14 cellular contexts compared by ENCODE assay signal in the genomic region with DNA sequence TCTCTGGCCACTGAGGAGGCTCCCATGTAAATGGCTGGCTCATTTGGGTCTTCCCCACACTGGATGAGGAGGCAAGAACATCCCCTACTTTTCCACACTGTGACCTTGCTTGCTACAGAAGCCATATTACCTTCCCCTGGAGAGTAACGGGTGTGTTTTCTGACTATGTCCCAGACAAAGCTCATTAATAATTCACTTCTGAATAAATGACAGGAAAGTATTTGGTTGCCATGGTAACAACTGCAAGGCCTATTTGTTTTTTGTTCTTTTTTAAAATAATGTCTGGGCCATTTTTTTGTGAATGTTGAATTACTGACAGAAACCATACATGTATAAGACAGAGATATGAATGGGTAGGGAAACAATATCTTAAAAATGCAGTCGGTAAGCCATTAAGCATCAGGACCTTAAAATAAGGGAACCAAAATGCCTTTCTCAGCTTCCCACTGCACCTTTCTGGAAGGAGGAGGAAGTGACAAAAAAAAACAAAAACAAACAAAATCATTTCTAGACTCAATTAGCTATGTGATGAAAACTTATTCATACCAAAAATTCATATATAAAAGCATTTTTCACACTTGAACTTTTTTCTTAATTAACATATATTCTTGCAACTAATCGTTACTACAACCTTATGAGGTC. TPM values are rescaled to one million over a fixed set of nuclear protein-coding genes. Genes with fewer than 3 reads are reported as not detected.
DNase-seq lines count a peak whose midpoint lies in the region; ATAC-seq and TF ChIP-seq lines count a peak whose summit lies in the region.
"Had no signal": no experiment of that assay in that cellular context is flagged by ENCODE, and none has a peak within 500 bp of the region (broad histone marks: within the 10 kb centered on the region; RNA-seq: fewer than 3 reads in every experiment).

No MANE protein-coding gene starts in this region.

- peak; percentile 30 for TF ChIP-seq CTCF in GM06990 (IDR thresholded peaks at IDR 0.05; ENCODE audit: insufficient read depth, low read length, poor library complexity, severe bottlenecking)
- TF ChIP-seq CTCF in cardiac fibroblast (IDR thresholded peaks at IDR 0.05; ENCODE audit: low read depth, low read length): no peak

- H3K9me3 ChIP-seq in naive thymus-derived CD4-positive, alpha-beta T cell (ENCODE audit: control insufficient read depth in 2 of 3, low read length in 3 of 3): no peaks in the 10 kb centered on the region
- H3K9me3 ChIP-seq: thyroid gland had no signal

- H3K27ac ChIP-seq in naive thymus-derived CD4-positive, alpha-beta T cell (ENCODE audit: low read depth, low read length): no peak overlapping the region
- H3K27ac ChIP-seq: thyroid gland had no signal

- ATAC-seq in naive thymus-derived CD4-positive, alpha-beta T cell: peak; percentile 43
- no peak for ATAC-seq in activated CD8-positive, alpha-beta T cell treated with anti-CD3 and anti-CD28 coated beads, Interleukin-2, amount 10 ng/mL, durations not matched to agents 7 days and 5 days

- peak overlapping the region in 3 of 9 donors; percentile 6 to 71 (median 66) for H3K27ac Mint-ChIP-seq in naive thymus-derived CD4-positive, alpha-beta T cell
- no peak overlapping the region for H3K27ac Mint-ChIP-seq in activated CD8-positive, alpha-beta T cell treated with anti-CD3 and anti-CD28 coated beads, Interleukin-2, amount 10 ng/mL, durations not matched to agents 7 days and 5 days

- no peak for DNase-seq in GM06990 (ENCODE audit: extremely low read depth, insufficient read length)
- peak; percentile 33 for DNase-seq in M059J (ENCODE audit: low read depth)
- peak; percentile 22 to 27 for DNase-seq in cardiac fibroblast (ENCODE audit: low read depth in 2 of 2)
- DNase-seq in naive thymus-derived CD4-positive, alpha-beta T cell: peak in 1 of 9 donors; percentile 5
- no peak for DNase-seq in DMS114 treated with DMSO at 0.1 percent for 48 hours (lab: John Stamatoyannopoulos, UW; ENCODE audit: unreplicated experiment)
- DNase-seq in HuH-7.5 (ENCODE audit: low spot score): no peak
- no peak for DNase-seq in activated CD8-positive, alpha-beta T cell treated with anti-CD3 and anti-CD28 coated beads, Interleukin-2, amount 10 ng/mL, durations not matched to agents 7 days and 5 days
- no peak for DNase-seq in A172 (ENCODE audit: low spot score)
- DNase-seq: activated naive CD4-positive, alpha-beta T cell; Calu3; MM.1S; nucleus accumbens; OCI-M1; thyroid gland had no signal

- H3K4me1 ChIP-seq in naive thymus-derived CD4-positive, alpha-beta T cell (ENCODE audit: control insufficient read depth in 2 of 2, insufficient read depth in 2 of 2, low read length in 2 of 2): peaks cover 0 to 16% of the 10 kb centered on the region in 2 donors

- POLR2A ChIA-PET in naive thymus-derived CD4-positive, alpha-beta T cell (lab: Charles Lee): no interaction called here
- POLR2A ChIA-PET in activated CD8-positive, alpha-beta T cell treated with anti-CD3 and anti-CD28 coated beads, Interleukin-2, amount 10 ng/mL, durations not matched to agents 7 days and 5 days (lab: Charles Lee): no interaction called here

- peaks cover 0 to 3% (median 0%) of the 10 kb centered on the region in 11 donors for H3K9me3 Mint-ChIP-seq in naive thymus-derived CD4-positive, alpha-beta T cell
- peaks cover 5% of the 10 kb centered on the region for H3K9me3 Mint-ChIP-seq in activated CD8-positive, alpha-beta T cell treated with anti-CD3 and anti-CD28 coated beads, Interleukin-2, amount 10 ng/mL, durations not matched to agents 7 days and 5 days (ENCODE audit: insufficient read depth)

- peaks cover 6 to 25% (median 22%) of the 10 kb centered on the region in 7 donors for H3K4me1 Mint-ChIP-seq in naive thymus-derived CD4-positive, alpha-beta T cell
- H3K4me1 Mint-ChIP-seq in activated CD8-positive, alpha-beta T cell treated with anti-CD3 and anti-CD28 coated beads, Interleukin-2, amount 10 ng/mL, durations not matched to agents 7 days and 5 days (ENCODE audit: low read depth): peaks cover 15% of the 10 kb centered on the region

- H3K4me3 ChIP-seq in GM06990 (replicated peaks; ENCODE audit: low read depth, low read length): no peak overlapping the region
- no peak overlapping the region for H3K4me3 ChIP-seq in cardiac fibroblast (replicated peaks in 1 of 2; ENCODE audit: low read depth in 2 of 2, low read length in 2 of 2)
- H3K4me3 ChIP-seq in naive thymus-derived CD4-positive, alpha-beta T cell (ENCODE audit: low read length): no peak overlapping the region
- H3K4me3 ChIP-seq: thyroid gland had no signal

- CTCF ChIA-PET in naive thymus-derived CD4-positive, alpha-beta T cell (lab: Charles Lee): interaction anchor here (1.1 to 1.2 kb wide), 2 partner anchors 8 to 465 kb away, joined by 3 read pairs; no protein-coding TSS in a partner anchor
- CTCF ChIA-PET in activated CD8-positive, alpha-beta T cell treated with anti-CD3 and anti-CD28 coated beads, Interleukin-2, amount 10 ng/mL, durations not matched to agents 7 days and 5 days (lab: Charles Lee): interaction anchor here (1.5 to 8.6 kb wide), 2 partner anchors 242 to 462 kb away, joined by 3 to 150 read pairs; no protein-coding TSS in a partner anchor

- no peak overlapping the region for H3K4me3 Mint-ChIP-seq in naive thymus-derived CD4-positive, alpha-beta T cell
- H3K4me3 Mint-ChIP-seq in activated CD8-positive, alpha-beta T cell treated with anti-CD3 and anti-CD28 coated beads, Interleukin-2, amount 10 ng/mL, durations not matched to agents 7 days and 5 days: no peak overlapping the region

- H3K36me3 ChIP-seq in GM06990 (ENCODE audit: control insufficient read depth, insufficient read depth, low read length): no peaks in the 10 kb centered on the region
- no peaks in the 10 kb centered on the region for H3K36me3 ChIP-seq in naive thymus-derived CD4-positive, alpha-beta T cell (ENCODE audit: control insufficient read depth in 2 of 3, insufficient read depth in 3 of 3, low read length in 3 of 3)
- H3K36me3 ChIP-seq: thyroid gland had no signal

- no peaks in the 10 kb centered on the region for H3K27me3 ChIP-seq in GM06990 (replicated peaks; ENCODE audit: control insufficient read depth, insufficient read depth, low read length)
- H3K27me3 ChIP-seq in naive thymus-derived CD4-positive, alpha-beta T cell (ENCODE audit: control insufficient read depth in 2 of 2, insufficient read depth in 2 of 2, low read length in 2 of 2): no peaks in the 10 kb centered on the region
- H3K27me3 ChIP-seq: thyroid gland had no signal

- H3K36me3 Mint-ChIP-seq in naive thymus-derived CD4-positive, alpha-beta T cell: peaks cover 0 to 2% (median 0%) of the 10 kb centered on the region in 5 donors
- no peaks in the 10 kb centered on the region for H3K36me3 Mint-ChIP-seq in activated CD8-positive, alpha-beta T cell treated with anti-CD3 and anti-CD28 coated beads, Interleukin-2, amount 10 ng/mL, durations not matched to agents 7 days and 5 days (ENCODE audit: low read depth)

- H3K27me3 Mint-ChIP-seq in naive thymus-derived CD4-positive, alpha-beta T cell: peaks cover 0 to 5% (median 0%) of the 10 kb centered on the region in 5 donors
- peaks cover 7% of the 10 kb centered on the region for H3K27me3 Mint-ChIP-seq in activated CD8-positive, alpha-beta T cell treated with anti-CD3 and anti-CD28 coated beads, Interleukin-2, amount 10 ng/mL, durations not matched to agents 7 days and 5 days (ENCODE audit: low read depth)

- intact Hi-C loops in naive thymus-derived CD4-positive, alpha-beta T cell (cut with micrococcal nuclease): no loop called here

RNA-seq across cellular contexts. Expression of a gene that starts 31.9 kb away (rescaled TPM):
- 0.10 and 0.59 TPM in 2 replicates for total RNA-seq in M059J (2014; rRNA removed; shearing (Covaris generic))
- under 1 TPM in 3 of 5 experiments, not detected in 2; 0.13 to 0.69 (median 0.24) TPM for total RNA-seq in naive thymus-derived CD4-positive, alpha-beta T cell
- not detected for polyA plus RNA-seq in naive thymus-derived CD4-positive, alpha-beta T cell
- total RNA-seq in activated CD8-positive, alpha-beta T cell treated with anti-CD3 and anti-CD28 coated beads, Interleukin-2, amount 10 ng/mL, durations not matched to agents 7 days and 5 days: not detected
- 0.12 and 0.41 TPM in 2 replicates for total RNA-seq in A172 (2014; rRNA removed; shearing (Covaris generic))

Comparison
In these comparisons a context has a peak if more than half of its experiments do, and no peak if none do; other contexts are left out.
1. DNase-seq: peak in M059J (single experiment) and cardiac fibroblast (2 of 2); none in GM06990 (single experiment), DMS114 treated with DMSO at 0.1 percent for 48 hours (single experiment), HuH-7.5 (single experiment), activated CD8-positive, alpha-beta T cell treated with anti-CD3 and anti-CD28 coated beads, Interleukin-2, amount 10 ng/mL, durations not matched to agents 7 days and 5 days (single experiment) and A172 (single experiment).